Comparison of ENCODE assay signal across 14 cellular contexts in the genomic region with DNA sequence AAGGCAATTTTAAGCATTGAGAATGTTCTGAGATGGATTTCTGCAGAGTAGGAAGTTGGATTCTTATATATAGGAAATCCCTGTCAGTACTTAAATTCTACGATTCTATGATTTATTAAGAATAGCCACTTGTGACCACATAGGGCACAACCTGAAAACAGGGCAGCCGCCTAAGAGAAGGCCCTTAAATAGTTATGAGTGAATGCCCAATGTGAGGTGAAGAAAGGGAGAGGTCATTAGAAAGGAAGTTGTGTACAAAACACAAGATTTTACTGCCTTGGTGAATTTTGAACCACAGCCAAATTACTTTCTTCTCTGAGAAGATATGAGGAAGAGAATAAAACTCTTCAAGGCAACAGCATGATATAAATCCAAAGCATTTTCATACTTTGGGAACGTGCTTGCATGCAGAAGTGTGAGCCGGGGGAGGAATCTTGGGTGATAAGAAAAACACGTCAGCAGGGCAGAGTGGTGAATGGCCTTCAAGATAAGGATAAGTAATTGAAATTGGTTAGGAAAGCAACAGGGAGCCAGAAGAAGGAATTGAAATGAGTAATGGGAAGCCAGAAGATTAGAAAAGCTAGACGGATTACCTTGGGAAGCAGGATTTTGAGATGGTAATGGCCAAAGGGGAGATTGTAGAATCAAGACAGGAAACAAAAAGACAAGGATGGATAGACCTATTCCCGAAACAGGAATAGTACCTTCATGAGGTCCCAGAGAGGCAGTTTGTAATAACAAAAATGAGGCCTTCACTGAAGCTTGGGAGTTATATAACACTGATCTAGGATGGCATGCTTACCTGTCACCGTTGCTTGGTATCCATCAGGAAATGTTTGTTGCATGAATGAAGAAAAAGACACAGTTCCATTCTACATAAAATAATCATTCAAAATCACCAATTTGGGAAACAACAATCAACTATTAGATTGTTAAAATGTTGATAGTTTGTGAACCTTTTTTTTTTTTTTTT.
DNase-seq lines count a peak whose midpoint lies in the region; ATAC-seq, FAIRE-seq and TF ChIP-seq lines count a peak whose summit lies in the region.
"Had no signal": no experiment of that assay in that cellular context is flagged by ENCODE, and none has a peak within 500 bp of the region (broad histone marks: within the 10 kb centered on the region; RNA-seq: fewer than 3 reads in every experiment).

No MANE protein-coding gene starts in this region.

- no peak overlapping the region for H3K4me3 Mint-ChIP-seq in nephron progenitor cell
- H3K4me3 Mint-ChIP-seq: activated naive CD4-positive, alpha-beta T cell treated with anti-CD3 and anti-CD28 coated beads, Interleukin-2, amount 10 ng/mL, durations not matched to agents 7 days and 5 days had no signal

- FAIRE-seq in TTC549 (lab: Jason Lieb, UNC) (peak; percentile 69), frontal cortex (lab: Jason Lieb, UNC) (peak; percentile 31)

- H3K27ac Mint-ChIP-seq in nephron progenitor cell, result peak overlapping the region; percentile 5
- H3K27ac Mint-ChIP-seq: activated naive CD4-positive, alpha-beta T cell treated with anti-CD3 and anti-CD28 coated beads, Interleukin-2, amount 10 ng/mL, durations not matched to agents 7 days and 5 days had no signal

- H3K27me3 Mint-ChIP-seq in nephron progenitor cell (ENCODE audit: low read depth, poor library complexity), result no peaks in the 10 kb centered on the region
- H3K27me3 Mint-ChIP-seq: activated naive CD4-positive, alpha-beta T cell treated with anti-CD3 and anti-CD28 coated beads, Interleukin-2, amount 10 ng/mL, durations not matched to agents 7 days and 5 days had no signal

- ATAC-seq in HG02588 (IDR thresholded peaks at IDR 0.05; ENCODE audit: unreplicated experiment), result no peak
- ATAC-seq in GM21723 (IDR thresholded peaks at IDR 0.05; ENCODE audit: unreplicated experiment), result no peak

- no peak for TF ChIP-seq CTCF in nephron progenitor cell (IDR thresholded peaks at IDR 0.05)

- no peaks in the 10 kb centered on the region for H3K36me3 Mint-ChIP-seq in nephron progenitor cell (ENCODE audit: low read depth)
- H3K36me3 Mint-ChIP-seq: activated naive CD4-positive, alpha-beta T cell treated with anti-CD3 and anti-CD28 coated beads, Interleukin-2, amount 10 ng/mL, durations not matched to agents 7 days and 5 days had no signal

- H3K4me1 Mint-ChIP-seq in nephron progenitor cell, result peaks cover 8% of the 10 kb centered on the region

- no peaks in the 10 kb centered on the region for H3K9me3 Mint-ChIP-seq in nephron progenitor cell
- H3K9me3 Mint-ChIP-seq: activated naive CD4-positive, alpha-beta T cell treated with anti-CD3 and anti-CD28 coated beads, Interleukin-2, amount 10 ng/mL, durations not matched to agents 7 days and 5 days had no signal

- DNase-seq in Daoy (ENCODE audit: low read depth), result peak; percentile 83
- no peak for DNase-seq in frontal cortex (ENCODE audit: low spot score in 2 of 2)
- no peak for DNase-seq in nephron progenitor cell
- no peak for DNase-seq in activated CD8-positive, alpha-beta memory T cell treated with anti-CD3 and anti-CD28 coated beads, Interleukin-2, amount 50 U/mL, for 4 hours
- DNase-seq in epidermal melanocyte (ENCODE audit: insufficient read length, low spot score), result no peak
- DNase-seq: activated naive CD4-positive, alpha-beta T cell treated with anti-CD3 and anti-CD28 coated beads, Interleukin-2, amount 10 ng/mL, durations not matched to agents 7 days and 5 days; IMR-90; NCI-H1417 treated with DMSO at 0.1 percent for 48 hours; NCI-H526 treated with DMSO at 0.1 percent for 48 hours; nucleus accumbens; stimulated activated CD8-positive, alpha-beta memory T cell treated with anti-CD3 and anti-CD28 coated beads, Interleukin-4, amount 100 ng/mL, for 48 hours had no signal
